7 cellular contexts compared by ENCODE assay signal in genomic region chr11:47270331-47271271, GRCh38.
DNase-seq lines count a peak whose midpoint lies in the region; ATAC-seq and TF ChIP-seq lines count a peak whose summit lies in the region.

No MANE protein-coding gene starts in this region.

- H3K27ac ChIP-seq in tibial artery = peak overlapping the region; percentile 93 to 96

- H3K4me1 Mint-ChIP-seq in effector memory CD8-positive, alpha-beta T cell (ENCODE audit: low read depth in 2 of 2) = peaks cover 38 to 42% of the 10 kb centered on the region in 2 donors

- peak; percentile 64 for DNase-seq in NAMALWA (ENCODE audit: low spot score)
- DNase-seq in effector memory CD8-positive, alpha-beta T cell = peak; percentile 33 to 48 (median 36)
- peak; percentile 23 for DNase-seq in midbrain (lab: John Stamatoyannopoulos, UW)
- no peak for DNase-seq in tibial artery

- TF ChIP-seq CTCF in WI38 (IDR thresholded peaks at IDR 0.05; ENCODE audit: low read depth, low read length) (no peak), tibial artery (IDR thresholded peaks at IDR 0.05) (no peak)

- peak overlapping the region; percentile 79 to 89 for H3K4me3 Mint-ChIP-seq in effector memory CD8-positive, alpha-beta T cell

- H3K27me3 ChIP-seq in tibial artery = no peaks in the 10 kb centered on the region

- ATAC-seq in effector memory CD8-positive, alpha-beta T cell (replicated peaks) = peak; percentile 28
- no peak for ATAC-seq in HG03342 (IDR thresholded peaks at IDR 0.05; ENCODE audit: unreplicated experiment)

- no peaks in the 10 kb centered on the region for H3K9me3 Mint-ChIP-seq in effector memory CD8-positive, alpha-beta T cell

- peaks cover 0 to 36% (median 30%) of the 10 kb centered on the region in 4 donors for H3K4me1 ChIP-seq in tibial artery

- peak overlapping the region; percentile 90 for H3K4me3 ChIP-seq in GM08714 (ENCODE audit: low read length)
- peak overlapping the region; percentile 70 for H3K4me3 ChIP-seq in WI38 (ENCODE audit: low read depth, low read length)
- peak overlapping the region; percentile 76 to 95 for H3K4me3 ChIP-seq in tibial artery

- no peaks in the 10 kb centered on the region for H3K27me3 Mint-ChIP-seq in effector memory CD8-positive, alpha-beta T cell

- H3K27ac Mint-ChIP-seq in effector memory CD8-positive, alpha-beta T cell = peak overlapping the region; percentile 86 to 92

- peaks cover 11 to 18% (median 12%) of the 10 kb centered on the region in 3 donors for H3K36me3 ChIP-seq in tibial artery

- peaks cover 28% of the 10 kb centered on the region for H3K36me3 Mint-ChIP-seq in effector memory CD8-positive, alpha-beta T cell (ENCODE audit: insufficient read depth)

- intact Hi-C loops in tibial artery (cut with DNase I; ENCODE audit: low total_unique reads) = no loop called here

- H3K9me3 ChIP-seq in tibial artery = no peaks in the 10 kb centered on the region

Comparison
In these comparisons a context has a peak if more than half of its experiments do, and no peak if none do; other contexts are left out.
1. DNase-seq: peak in NAMALWA (single experiment), effector memory CD8-positive, alpha-beta T cell (3 of 3) and midbrain (single experiment); none in tibial artery (0 of 2).
2. Peak in every context shown above with its lines, with median percentiles within 50 percentile points of each other: H3K4me3 ChIP-seq.